8 cellular contexts compared by ENCODE assay signal in the genomic region with DNA sequence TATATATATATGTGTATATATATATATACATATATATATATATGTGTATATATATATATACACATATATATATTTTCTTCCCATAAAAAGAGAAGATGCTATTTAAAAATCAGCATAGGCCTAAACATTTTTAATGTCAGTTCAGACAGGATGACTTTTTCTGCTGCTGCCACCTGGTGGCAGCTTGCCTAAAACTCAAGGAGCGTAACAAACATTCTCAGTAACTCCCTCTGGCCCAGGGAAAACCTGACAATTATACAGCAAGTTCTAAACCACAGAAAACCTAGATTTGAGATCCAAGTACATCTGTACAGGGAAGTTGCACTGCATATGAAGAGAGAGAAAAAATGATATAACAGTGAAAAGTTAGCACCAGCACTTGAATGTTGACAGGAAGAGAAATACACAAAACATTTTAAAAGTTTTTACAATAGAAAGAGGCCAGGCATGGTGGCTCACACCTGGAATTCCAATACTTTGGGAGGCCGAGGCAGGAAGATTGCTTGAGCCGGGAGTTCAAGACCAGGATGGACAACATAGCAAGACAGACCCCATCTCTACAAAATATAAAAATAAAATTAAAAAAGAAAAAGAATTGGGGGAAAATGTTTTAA. TPM values are rescaled to one million over a fixed set of nuclear protein-coding genes. Genes with fewer than 3 reads are reported as not detected.
DNase-seq lines count a peak whose midpoint lies in the region; ATAC-seq, FAIRE-seq and TF ChIP-seq lines count a peak whose summit lies in the region.

No MANE protein-coding gene starts in this region.

- H3K36me3 ChIP-seq in DOHH2 (ENCODE audit: control insufficient read depth, low read length) (no peaks in the 10 kb centered on the region), fibroblast of lung (ENCODE audit: control insufficient read depth, insufficient read depth, low read length) (no peaks in the 10 kb centered on the region), neuronal stem cell (replicated peaks in 1 of 2; ENCODE audit: control insufficient read depth in 2 of 2, insufficient read depth in 2 of 2, low read length in 2 of 2) (no peaks in the 10 kb centered on the region)

- no peak overlapping the region for H3K4ac ChIP-seq in neuronal stem cell (ENCODE audit: low read length)

- no peak overlapping the region for H3K18ac ChIP-seq in neuronal stem cell (ENCODE audit: low read length)

- H3K27ac ChIP-seq in DOHH2 (ENCODE audit: low read depth, low read length) (no peak overlapping the region), fibroblast of lung (ENCODE audit: insufficient read depth, low read length) (no peak overlapping the region), neuronal stem cell (replicated peaks; ENCODE audit: low read length) (no peak overlapping the region)

- no peak overlapping the region for H2BK5ac ChIP-seq in neuronal stem cell (ENCODE audit: low read length)

- DNase-seq in NCI-H526 (lab: John Stamatoyannopoulos, UW) (peak; percentile 70 to 83), fibroblast of lung (ENCODE audit: low read depth in 2 of 2) (peak; percentile 32 to 72), neuronal stem cell (ENCODE audit: low spot score) (peak; percentile 48), frontal cortex (ENCODE audit: low spot score in 2 of 2) (no peak)
- peak; percentile 68 for DNase-seq in activated CD8-positive, alpha-beta T cell treated with anti-CD3 and anti-CD28 coated beads for 36 hours

- H3K4me3 Mint-ChIP-seq in activated CD8-positive, alpha-beta T cell treated with anti-CD3 and anti-CD28 coated beads for 36 hours: no peak overlapping the region

- H3K27me3 ChIP-seq in DOHH2 (ENCODE audit: control insufficient read depth, low read length): no peaks in the 10 kb centered on the region; the same call in none of the 2 replicates
- H3K27me3 ChIP-seq in fibroblast of lung (ENCODE audit: control insufficient read depth, insufficient read depth, low read length): no peaks in the 10 kb centered on the region
- no peaks in the 10 kb centered on the region for H3K27me3 ChIP-seq in neuronal stem cell (ENCODE audit: control insufficient read depth in 3 of 3, insufficient read depth in 3 of 3, low read depth in 1 of 3, low read length in 3 of 3)

- no peak overlapping the region for H3K4me2 ChIP-seq in DOHH2 (ENCODE audit: low read length)
- no peak overlapping the region for H3K4me2 ChIP-seq in fibroblast of lung (ENCODE audit: extremely low read depth, insufficient read depth, low read length)
- no peak overlapping the region for H3K4me2 ChIP-seq in neuronal stem cell (ENCODE audit: insufficient read depth, low read length, poor library complexity, severe bottlenecking)

- no peak overlapping the region for H3K27ac Mint-ChIP-seq in activated CD8-positive, alpha-beta T cell treated with anti-CD3 and anti-CD28 coated beads for 36 hours

- no peaks in the 10 kb centered on the region for H3F3A ChIP-seq in DOHH2 (ENCODE audit: control insufficient read depth, insufficient read depth)

- ATAC-seq in HG02678 (IDR thresholded peaks at IDR 0.05; ENCODE audit: unreplicated experiment) (peak; percentile 55), HG02840 (IDR thresholded peaks at IDR 0.05; ENCODE audit: low FRiP score, unreplicated experiment) (no peak)
- no peak for ATAC-seq in activated CD8-positive, alpha-beta T cell treated with anti-CD3 and anti-CD28 coated beads for 36 hours

- no peaks in the 10 kb centered on the region for H4K20me1 ChIP-seq in DOHH2 (ENCODE audit: control insufficient read depth, insufficient read depth, low read depth, low read length)
- no peaks in the 10 kb centered on the region for H4K20me1 ChIP-seq in fibroblast of lung (ENCODE audit: control insufficient read depth, extremely low read depth, insufficient read depth, low read length)

- H3K4me3 ChIP-seq in DOHH2 (ENCODE audit: low read length): no peak overlapping the region
- no peak overlapping the region for H3K4me3 ChIP-seq in fibroblast of lung (replicated peaks in 1 of 4; ENCODE audit: control extremely low read depth in 1 of 4, insufficient read depth in 1 of 4, low read depth in 3 of 4, low read length in 4 of 4)
- no peak overlapping the region for H3K4me3 ChIP-seq in neuronal stem cell (ENCODE audit: low read length in 2 of 2)

- H3K79me1 ChIP-seq in neuronal stem cell (ENCODE audit: low read depth, low read length): no peaks in the 10 kb centered on the region

- H3K4me1 ChIP-seq in DOHH2 (ENCODE audit: control insufficient read depth, low read length): no peaks in the 10 kb centered on the region
- H3K4me1 ChIP-seq in fibroblast of lung (ENCODE audit: control insufficient read depth, extremely low read depth, insufficient read depth, low read length): no peaks in the 10 kb centered on the region
- no peaks in the 10 kb centered on the region for H3K4me1 ChIP-seq in neuronal stem cell (ENCODE audit: control insufficient read depth in 2 of 2, insufficient read depth in 1 of 2, low read depth in 1 of 2, low read length in 2 of 2)

- H2BK120ac ChIP-seq in neuronal stem cell (ENCODE audit: low read depth, low read length): no peak overlapping the region

- H3K14ac ChIP-seq in neuronal stem cell (ENCODE audit: low read length): no peak overlapping the region

- no peak overlapping the region for H3K9ac ChIP-seq in fibroblast of lung (ENCODE audit: insufficient read depth, low read length)
- H3K9ac ChIP-seq in neuronal stem cell (ENCODE audit: low read depth, low read length, poor library complexity): no peak overlapping the region

- no CpG with 5 or more reads among the region's 3 CpGs for WGBS in neuronal stem cell (ENCODE audit: extremely low coverage in 2 of 2, insufficient read length in 2 of 2, insufficient replicate concordance in 1 of 2), 2 donors

- H3K9me3 Mint-ChIP-seq in activated CD8-positive, alpha-beta T cell treated with anti-CD3 and anti-CD28 coated beads for 36 hours: no peaks in the 10 kb centered on the region

- no peaks in the 10 kb centered on the region for H3K9me2 ChIP-seq in DOHH2 (replicated peaks; ENCODE audit: control insufficient read depth, low read length)

- intact Hi-C loops in activated CD8-positive, alpha-beta T cell treated with anti-CD3 and anti-CD28 coated beads for 36 hours (cut with micrococcal nuclease): loop anchor here (2.0 to 5.0 kb wide), 2 partner anchors 172 to 514 kb away; no protein-coding TSS in a partner anchor

- FAIRE-seq in frontal cortex (lab: Jason Lieb, UNC): no peak

- no peak overlapping the region for H2BK15ac ChIP-seq in neuronal stem cell (ENCODE audit: low read length)

- no peak overlapping the region for H3K23ac ChIP-seq in neuronal stem cell (ENCODE audit: low read depth, low read length, poor library complexity)

- CTCF ChIA-PET in activated CD8-positive, alpha-beta T cell treated with anti-CD3 and anti-CD28 coated beads for 36 hours (lab: Charles Lee): interaction anchor here (0.7 to 2.5 kb wide), 7 partner anchors 9 to 515 kb away, joined by 3 to 16 read pairs (median 6); no protein-coding TSS in a partner anchor

- TF ChIP-seq CTCF in DOHH2 (IDR thresholded peaks at IDR 0.05; ENCODE audit: low read depth, low read length, poor library complexity, severe bottlenecking): peak; percentile 77
- TF ChIP-seq CTCF in activated CD8-positive, alpha-beta T cell treated with anti-CD3 and anti-CD28 coated beads for 36 hours (IDR thresholded peaks at IDR 0.05): peak; percentile 76
- peak; percentile 66 to 69 for TF ChIP-seq CTCF in fibroblast of lung (conservative IDR thresholded peaks at IDR 0.05 in 1 of 2, IDR thresholded peaks at IDR 0.05 in 1 of 2; ENCODE audit: low read depth in 1 of 2, low read length in 2 of 2)

- POLR2A ChIA-PET in activated CD8-positive, alpha-beta T cell treated with anti-CD3 and anti-CD28 coated beads for 36 hours (lab: Charles Lee): no interaction called here

- no peak overlapping the region for H2BK12ac ChIP-seq in neuronal stem cell (ENCODE audit: low read length)

- no peaks in the 10 kb centered on the region for H3K9me3 ChIP-seq in DOHH2 (ENCODE audit: control insufficient read depth, insufficient read depth, low read length)
- no peaks in the 10 kb centered on the region for H3K9me3 ChIP-seq in fibroblast of lung (ENCODE audit: control insufficient read depth, insufficient read depth, low read depth, low read length)
- no peaks in the 10 kb centered on the region for H3K9me3 ChIP-seq in neuronal stem cell (replicated peaks in 1 of 2; ENCODE audit: control insufficient read depth in 2 of 2, insufficient read depth in 1 of 2, low read depth in 1 of 2, low read length in 2 of 2)

- H3K79me2 ChIP-seq in DOHH2 (ENCODE audit: control insufficient read depth, low read length) (no peaks in the 10 kb centered on the region), fibroblast of lung (ENCODE audit: control insufficient read depth, insufficient read depth, low read length) (no peaks in the 10 kb centered on the region)

- no peak overlapping the region for H4K8ac ChIP-seq in neuronal stem cell (ENCODE audit: low read depth, low read length)

- H3K36me3 Mint-ChIP-seq in activated CD8-positive, alpha-beta T cell treated with anti-CD3 and anti-CD28 coated beads for 36 hours (ENCODE audit: low read depth): no peaks in the 10 kb centered on the region

- H2AFZ ChIP-seq in fibroblast of lung (ENCODE audit: low read length): no peak overlapping the region
- no peak overlapping the region for H2AFZ ChIP-seq in neuronal stem cell (ENCODE audit: low read length)

- H3K4me1 Mint-ChIP-seq in activated CD8-positive, alpha-beta T cell treated with anti-CD3 and anti-CD28 coated beads for 36 hours (ENCODE audit: low read depth): no peaks in the 10 kb centered on the region

- H4K91ac ChIP-seq in neuronal stem cell (ENCODE audit: low read depth, low read length, poor library complexity): no peak overlapping the region

- H2AK5ac ChIP-seq in neuronal stem cell (ENCODE audit: low read depth, low read length): no peak overlapping the region

- H3K27me3 Mint-ChIP-seq in activated CD8-positive, alpha-beta T cell treated with anti-CD3 and anti-CD28 coated beads for 36 hours: peaks cover 14% of the 10 kb centered on the region

RNA-seq across cellular contexts. Expression of a gene that starts 16.6 kb away (rescaled TPM):
- total RNA-seq in activated CD8-positive, alpha-beta T cell treated with anti-CD3 and anti-CD28 coated beads for 36 hours: not detected
- total RNA-seq in fibroblast of lung (not detected in 2 replicates), frontal cortex (not detected)
- not detected in 2 replicates for polyA plus RNA-seq in fibroblast of lung
- not detected in 2 replicates for polyA plus RNA-seq in fibroblast of lung (2012)
- polyA minus RNA-seq in fibroblast of lung (ENCODE audit: low replicate concordance): not detected in 2 replicates
- polyA plus RNA-seq in neuronal stem cell (2013, experiment 1 of 2): not detected
- polyA plus RNA-seq in neuronal stem cell (2013, experiment 2 of 2): not detected

RNA-seq across cellular contexts. Expression of a gene that starts 24.9 kb away (rescaled TPM):
- total RNA-seq in activated CD8-positive, alpha-beta T cell treated with anti-CD3 and anti-CD28 coated beads for 36 hours: not detected
- total RNA-seq in fibroblast of lung (not detected in 2 replicates), frontal cortex (not detected)
- not detected in 2 replicates for polyA plus RNA-seq in fibroblast of lung
- polyA plus RNA-seq in fibroblast of lung (2012): not detected in 2 replicates
- polyA minus RNA-seq in fibroblast of lung (ENCODE audit: low replicate concordance): not detected in 2 replicates
- not detected for polyA plus RNA-seq in neuronal stem cell (2013, experiment 1 of 2)
- polyA plus RNA-seq in neuronal stem cell (2013, experiment 2 of 2): not detected

RNA-seq across cellular contexts. Expression of a gene that starts 36.3 kb away (rescaled TPM):
- total RNA-seq in activated CD8-positive, alpha-beta T cell treated with anti-CD3 and anti-CD28 coated beads for 36 hours: 10 to 100 TPM; 31.9 to 32.1 TPM
- total RNA-seq in fibroblast of lung (30.0 and 36.2 TPM in 2 replicates), frontal cortex (35.9 TPM)
- 21.6 and 31.0 TPM in 2 replicates for polyA plus RNA-seq in fibroblast of lung
- 17.1 and 23.0 TPM in 2 replicates for polyA plus RNA-seq in fibroblast of lung (2012)
- polyA minus RNA-seq in fibroblast of lung (ENCODE audit: low replicate concordance): 6.6 and 10.1 TPM in 2 replicates
- polyA plus RNA-seq in neuronal stem cell (2013, experiment 1 of 2): 23.7 TPM
- polyA plus RNA-seq in neuronal stem cell (2013, experiment 2 of 2): 23.6 TPM

RNA-seq across cellular contexts. Expression of a gene that starts 42.9 kb away (rescaled TPM):
- not detected for total RNA-seq in activated CD8-positive, alpha-beta T cell treated with anti-CD3 and anti-CD28 coated beads for 36 hours
- total RNA-seq in fibroblast of lung (not detected in 2 replicates), frontal cortex (not detected)
- not detected in 2 replicates for polyA plus RNA-seq in fibroblast of lung
- not detected in 2 replicates for polyA plus RNA-seq in fibroblast of lung (2012)
- polyA minus RNA-seq in fibroblast of lung (ENCODE audit: low replicate concordance): not detected in 2 replicates
- polyA plus RNA-seq in neuronal stem cell (2013, experiment 1 of 2): not detected
- polyA plus RNA-seq in neuronal stem cell (2013, experiment 2 of 2): not detected

Comparison
In these comparisons a context has a peak if more than half of its experiments do, and no peak if none do; other contexts are left out.
1. DNase-seq: peak in NCI-H526 (2 of 2), activated CD8-positive, alpha-beta T cell treated with anti-CD3 and anti-CD28 coated beads for 36 hours (single experiment), fibroblast of lung (2 of 2) and neuronal stem cell (single experiment); none in frontal cortex (0 of 2).
2. Peak in every context shown above with its lines, with median percentiles within 50 percentile points of each other: CTCF ChIP-seq.